Comparison of ENCODE assay signal across 1 cellular context in genomic region chr6:144332177-144332576, GRCh38.
A peak's percentile ranks its signal among the peaks of the same experiment; 100 is the strongest.
TF ChIP-seq lines count a peak whose summit lies in the region.

No MANE protein-coding gene starts in this region.

TF ChIP-seq in HepG2, 621 proteins besides CTCF, POLR2A, EP300 and RAD21:
- no peak for TF ChIP-seq ARHGAP35 (CRISPR knock-in tag; IDR thresholded peaks at IDR 0.05; ENCODE audit: borderline replicate concordance)
- no peak for TF ChIP-seq SIN3B (IDR thresholded peaks at IDR 0.05; ENCODE audit: low read length)
- no peak for TF ChIP-seq SALL2 (CRISPR knock-in tag; IDR thresholded peaks at IDR 0.05)
- TF ChIP-seq ZNF24 (IDR thresholded peaks at IDR 0.05): peak; percentile 86
- 0 out of 2 replicates have a peak, but pooled peaks have one; percentile 19 for TF ChIP-seq ZMYM3 (CRISPR knock-in tag; IDR thresholded peaks at IDR 0.05)
TF ChIP-seq in HepG2: peak in this region for 2.
